9 cellular contexts compared by ENCODE assay signal in genomic region chr20:62181808-62182207, GRCh38. TPM values are rescaled to one million over a fixed set of nuclear protein-coding genes. Genes with fewer than 3 reads are reported as not detected.
DNase-seq lines count a peak whose midpoint lies in the region; ATAC-seq and TF ChIP-seq lines count a peak whose summit lies in the region.
"Had no signal": no experiment of that assay in that cellular context is flagged by ENCODE, and none has a peak within 500 bp of the region (broad histone marks: within the 10 kb centered on the region; RNA-seq: fewer than 3 reads in every experiment).

No MANE protein-coding gene starts in this region.

- CTCF ChIA-PET in Caco-2 (lab: Charles Lee), result no interaction called here

- no peaks in the 10 kb centered on the region for H3K36me3 ChIP-seq in Caco-2 (ENCODE audit: control insufficient read depth, insufficient read depth, low read length)
- H3K36me3 ChIP-seq in MM.1S (replicated peaks; ENCODE audit: insufficient read depth, low read length), result no peaks in the 10 kb centered on the region

- H2AFZ ChIP-seq in MM.1S (ENCODE audit: low read length), result peak overlapping the region; percentile 95; the same call in 1 of the 2 replicates

- TF ChIP-seq CTCF in Caco-2 (IDR thresholded peaks at IDR 0.05; ENCODE audit: insufficient read depth in 1 of 2, low read depth in 1 of 2, low read length in 1 of 2, severe bottlenecking in 1 of 2, unreplicated experiment in 1 of 2), result no peak
- TF ChIP-seq CTCF in MM.1S (IDR thresholded peaks at IDR 0.05; ENCODE audit: low read length), result no peak
- TF ChIP-seq CTCF in neural crest cell (conservative IDR thresholded peaks at IDR 0.05), result no peak
- TF ChIP-seq CTCF in lower leg skin (IDR thresholded peaks at IDR 0.05), result no peak

- H3K27ac Mint-ChIP-seq in Caco-2 (ENCODE audit: unreplicated experiment) (peak overlapping the region; percentile 99), neural crest cell (ENCODE audit: unreplicated experiment) (no peak overlapping the region)
- H3K27ac Mint-ChIP-seq in dendritic cell treated with granulocyte-macrophage colony-stimulating factor and Interleukin-4, amounts not matched to agents 40 ng/mL and 50 ng/mL, for 4 days, result peak overlapping the region; percentile 94

- peaks cover 10% of the 10 kb centered on the region for H3F3A ChIP-seq in MM.1S (ENCODE audit: insufficient read depth, low read length)

- H3K4me1 Mint-ChIP-seq in Caco-2 (ENCODE audit: low read depth, unreplicated experiment), result peaks cover 23% of the 10 kb centered on the region
- H3K4me1 Mint-ChIP-seq in dendritic cell treated with granulocyte-macrophage colony-stimulating factor and Interleukin-4, amounts not matched to agents 40 ng/mL and 50 ng/mL, for 4 days (ENCODE audit: low read depth), result peaks cover 35% of the 10 kb centered on the region
- H3K4me1 Mint-ChIP-seq in neural crest cell, result peaks cover 22% of the 10 kb centered on the region

- peak overlapping the region; percentile 95 for H3K4me2 ChIP-seq in MM.1S (ENCODE audit: low read depth, low read length)

- H3K4me1 ChIP-seq in Caco-2 (peaks cover 13% of the 10 kb centered on the region), MM.1S (ENCODE audit: low read length) (peaks cover 8% of the 10 kb centered on the region)

- POLR2A ChIA-PET in Caco-2 (lab: Charles Lee), result no interaction called here

- peak overlapping the region; percentile 96 for H3K4me3 Mint-ChIP-seq in Caco-2 (ENCODE audit: unreplicated experiment)
- peak overlapping the region; percentile 87 for H3K4me3 Mint-ChIP-seq in dendritic cell treated with granulocyte-macrophage colony-stimulating factor and Interleukin-4, amounts not matched to agents 40 ng/mL and 50 ng/mL, for 4 days
- H3K4me3 Mint-ChIP-seq in neural crest cell, result peak overlapping the region; percentile 94

- H3K27me3 ChIP-seq in Caco-2 (replicated peaks; ENCODE audit: control insufficient read depth, insufficient read depth, low read length) (no peaks in the 10 kb centered on the region), MM.1S (replicated peaks; ENCODE audit: insufficient read depth, low read length) (no peaks in the 10 kb centered on the region)

- H3K9me3 ChIP-seq in Caco-2, result no peaks in the 10 kb centered on the region
- H3K9me3 ChIP-seq in MM.1S (replicated peaks; ENCODE audit: insufficient read depth, low read length), result no peaks in the 10 kb centered on the region

- no peak for DNase-seq in Caco-2
- DNase-seq in MM.1S, result no peak
- DNase-seq in neural crest cell (ENCODE audit: low read depth, low spot score), result no peak
- DNase-seq in SHP77 (lab: John Stamatoyannopoulos, UW), result no peak
- DNase-seq in lower leg skin (ENCODE audit: low spot score in 2 of 2), result no peak

- no peaks in the 10 kb centered on the region for H3K9me2 ChIP-seq in MM.1S (replicated peaks; ENCODE audit: insufficient read depth, low read length)

- TF ChIP-seq POLR2A in lower leg skin (IDR thresholded peaks at IDR 0.05), result no peak

- WGBS in lower leg skin, 2 donors, result 95 to 98% methylated on average over 2 of the region's 2 CpGs

- H4K20me1 ChIP-seq in MM.1S (ENCODE audit: insufficient read depth, low read length), result no peaks in the 10 kb centered on the region

- BruUV-seq in Caco-2 (replicated peaks; lab: Mats Ljungman, UMichigan), result TSS peak; percentile 86

- H3K9ac ChIP-seq in MM.1S (ENCODE audit: low read length), result peak overlapping the region; percentile 88; the same call in 1 of the 2 replicates

- no peaks in the 10 kb centered on the region for H3K27me3 Mint-ChIP-seq in Caco-2 (ENCODE audit: insufficient read depth, unreplicated experiment)
- no peaks in the 10 kb centered on the region for H3K27me3 Mint-ChIP-seq in dendritic cell treated with granulocyte-macrophage colony-stimulating factor and Interleukin-4, amounts not matched to agents 40 ng/mL and 50 ng/mL, for 4 days
- no peaks in the 10 kb centered on the region for H3K27me3 Mint-ChIP-seq in neural crest cell (ENCODE audit: low read depth)

- intact Hi-C loops in Caco-2 (cut with micrococcal nuclease; ENCODE audit: unreplicated experiment) (loop anchor here (1.0 to 2.0 kb wide), 2 partner anchors 39 to 57 kb away; partner anchors contain the start of genes OSBPL2, PSMA7 and SS18L1), lower leg skin (cut with DNase I; ENCODE audit: low total_unique reads) (loop anchor here (5.0 kb wide), 1 partner anchor 280 kb away; no protein-coding TSS in a partner anchor)
- intact Hi-C loops in dendritic cell treated with granulocyte-macrophage colony-stimulating factor and Interleukin-4, amounts not matched to agents 40 ng/mL and 50 ng/mL, for 4 days (cut with micrococcal nuclease), result loop anchor here (2.0 to 10.0 kb wide), 4 partner anchors 39 to 1033 kb away; partner anchors contain the start of genes ADRM1, OSBPL2, PSMA7 and SS18L1

- peak overlapping the region; percentile 80 for H3K4me3 ChIP-seq in Caco-2 (ENCODE audit: low read depth, low read length)
- peak overlapping the region; percentile 77 for H3K4me3 ChIP-seq in MM.1S (ENCODE audit: low read length)
- H3K4me3 ChIP-seq in lower leg skin (ENCODE audit: low read depth, poor library complexity, severe bottlenecking), result no peak overlapping the region

- H3K36me3 Mint-ChIP-seq in Caco-2 (ENCODE audit: insufficient read depth, unreplicated experiment), result peaks cover 67% of the 10 kb centered on the region
- H3K36me3 Mint-ChIP-seq in dendritic cell treated with granulocyte-macrophage colony-stimulating factor and Interleukin-4, amounts not matched to agents 40 ng/mL and 50 ng/mL, for 4 days (ENCODE audit: low read depth), result peaks cover 24% of the 10 kb centered on the region
- peaks cover 6% of the 10 kb centered on the region for H3K36me3 Mint-ChIP-seq in neural crest cell (ENCODE audit: low read depth)

- H3K9me3 Mint-ChIP-seq in Caco-2 (ENCODE audit: unreplicated experiment) (no peaks in the 10 kb centered on the region), neural crest cell (no peaks in the 10 kb centered on the region)
- no peaks in the 10 kb centered on the region for H3K9me3 Mint-ChIP-seq in dendritic cell treated with granulocyte-macrophage colony-stimulating factor and Interleukin-4, amounts not matched to agents 40 ng/mL and 50 ng/mL, for 4 days

- no peak overlapping the region for H3K27ac ChIP-seq in MM.1S (ENCODE audit: low read length)

- ATAC-seq in GM21528 (IDR thresholded peaks at IDR 0.05; ENCODE audit: low FRiP score, unreplicated experiment) (no peak), GM21360 (IDR thresholded peaks at IDR 0.05; ENCODE audit: unreplicated experiment) (no peak)

- H3K79me2 ChIP-seq in MM.1S (ENCODE audit: low read length), result peaks cover 43% of the 10 kb centered on the region

RNA-seq across cellular contexts. Expression of gene MTG2, which starts 1.0 kb away (rescaled TPM):
- total RNA-seq in Caco-2 (2022) (110 and 111 TPM in 2 replicates), neural crest cell (32.9 and 34.6 TPM in 2 replicates), lower leg skin (10 to 100 TPM; 21.4 to 42.0 (median 29.1) TPM)

RNA-seq across cellular contexts. Expression of gene SS18L1, which starts 38.2 kb away (rescaled TPM):
- total RNA-seq in Caco-2 (2022) (46.4 and 52.1 TPM in 2 replicates), neural crest cell (29.6 and 30.0 TPM in 2 replicates), lower leg skin (10 to 100 TPM; 23.3 to 51.7 (median 25.8) TPM)

RNA-seq across cellular contexts. Expression of gene HRH3, which starts 38.3 kb away (rescaled TPM):
- total RNA-seq in Caco-2 (2022), result not detected in 2 replicates
- total RNA-seq in neural crest cell, result 0.75 and 0.86 TPM in 2 replicates
- not detected for total RNA-seq in lower leg skin
- total RNA-seq: mucosa of gallbladder had no signal

RNA-seq across cellular contexts. Expression of gene PSMA7, which starts 38.6 kb away (rescaled TPM):
- total RNA-seq in Caco-2 (2022) (702 and 760 TPM in 2 replicates), neural crest cell (318 and 322 TPM in 2 replicates), lower leg skin (100 to 1,000 TPM; 200 to 240 (median 225) TPM)

RNA-seq across cellular contexts. Expression of gene OSBPL2, which starts 56.5 kb away (rescaled TPM):
- total RNA-seq in Caco-2 (2022), result 130 and 132 TPM in 2 replicates
- total RNA-seq in neural crest cell, result 33.1 and 35.6 TPM in 2 replicates
- total RNA-seq in lower leg skin, result 100 to 1,000 TPM in 1 of 4 donors, 10 to 100 TPM in 3; 69.7 to 135 (median 86.0) TPM
